8 cellular contexts compared by ENCODE assay signal in genomic region chr4:152408514-152409327, GRCh38.
DNase-seq lines count a peak whose midpoint lies in the region; ATAC-seq and TF ChIP-seq lines count a peak whose summit lies in the region.

No MANE protein-coding gene starts in this region.

- no peak overlapping the region for H3K4me3 Mint-ChIP-seq in activated CD8-positive, alpha-beta memory T cell treated with anti-CD3 and anti-CD28 coated beads, Interleukin-2, amount 10 ng/mL, durations not matched to agents 7 days and 5 days

- H3K4me1 Mint-ChIP-seq in activated CD8-positive, alpha-beta memory T cell treated with anti-CD3 and anti-CD28 coated beads, Interleukin-2, amount 10 ng/mL, durations not matched to agents 7 days and 5 days: peaks cover 4% of the 10 kb centered on the region

- H3K4me3 ChIP-seq in retinal pigment epithelial cell (ENCODE audit: low read length): no peak overlapping the region

- H3K27me3 Mint-ChIP-seq in activated CD8-positive, alpha-beta memory T cell treated with anti-CD3 and anti-CD28 coated beads, Interleukin-2, amount 10 ng/mL, durations not matched to agents 7 days and 5 days: no peaks in the 10 kb centered on the region

- H3K27me3 ChIP-seq in foreskin keratinocyte: no peaks in the 10 kb centered on the region

- no peak for DNase-seq in activated CD8-positive, alpha-beta memory T cell treated with anti-CD3 and anti-CD28 coated beads, Interleukin-2, amount 10 ng/mL, durations not matched to agents 7 days and 5 days
- no peak for DNase-seq in activated CD8-positive, alpha-beta memory T cell treated with anti-CD3 and anti-CD28 coated beads, Interleukin-2, amount 50 U/mL, for 4 hours
- peak; percentile 51 for DNase-seq in HT-29 (ENCODE audit: low spot score)
- peak; percentile 37 for DNase-seq in SKM-1 (lab: John Stamatoyannopoulos, UW; ENCODE audit: unreplicated experiment)
- DNase-seq in foreskin keratinocyte: peak in 1 of 2 donors; percentile 36
- DNase-seq in retinal pigment epithelial cell (ENCODE audit: low read depth): no peak
- no peak for DNase-seq in cerebellum (ENCODE audit: low spot score)
- DNase-seq in activated CD8-positive, alpha-beta memory T cell treated with anti-CD3 and anti-CD28 coated beads for 24 hours: no peak

- peak; percentile 77 for TF ChIP-seq CTCF in foreskin keratinocyte (conservative IDR thresholded peaks at IDR 0.05)
- peak; percentile 70 for TF ChIP-seq CTCF in retinal pigment epithelial cell (conservative IDR thresholded peaks at IDR 0.05; ENCODE audit: low read depth, low read length)

- peak; percentile 51 for ATAC-seq in activated CD8-positive, alpha-beta memory T cell treated with anti-CD3 and anti-CD28 coated beads, Interleukin-2, amount 10 ng/mL, durations not matched to agents 7 days and 5 days
- peak; percentile 46 for ATAC-seq in foreskin keratinocyte

- no peaks in the 10 kb centered on the region for H3K4me1 ChIP-seq in foreskin keratinocyte

- peaks cover 9% of the 10 kb centered on the region for H3K36me3 Mint-ChIP-seq in activated CD8-positive, alpha-beta memory T cell treated with anti-CD3 and anti-CD28 coated beads, Interleukin-2, amount 10 ng/mL, durations not matched to agents 7 days and 5 days

- CTCF ChIA-PET in activated CD8-positive, alpha-beta memory T cell treated with anti-CD3 and anti-CD28 coated beads, Interleukin-2, amount 10 ng/mL, durations not matched to agents 7 days and 5 days (lab: Charles Lee): interaction anchor here (0.8 to 2.1 kb wide), 13 partner anchors 9 to 675 kb away, joined by 3 to 11 read pairs (median 4); no protein-coding TSS in a partner anchor

- no peak overlapping the region for H3K27ac ChIP-seq in foreskin keratinocyte

- no peak overlapping the region for H3K27ac Mint-ChIP-seq in activated CD8-positive, alpha-beta memory T cell treated with anti-CD3 and anti-CD28 coated beads, Interleukin-2, amount 10 ng/mL, durations not matched to agents 7 days and 5 days

- H3K9me3 Mint-ChIP-seq in activated CD8-positive, alpha-beta memory T cell treated with anti-CD3 and anti-CD28 coated beads, Interleukin-2, amount 10 ng/mL, durations not matched to agents 7 days and 5 days (ENCODE audit: low read depth): no peaks in the 10 kb centered on the region

Comparison
In these comparisons a context has a peak if more than half of its experiments do, and no peak if none do; other contexts are left out.
1. DNase-seq: peak in HT-29 (single experiment) and SKM-1 (single experiment); none in activated CD8-positive, alpha-beta memory T cell treated with anti-CD3 and anti-CD28 coated beads, Interleukin-2, amount 10 ng/mL, durations not matched to agents 7 days and 5 days (single experiment), activated CD8-positive, alpha-beta memory T cell treated with anti-CD3 and anti-CD28 coated beads, Interleukin-2, amount 50 U/mL, for 4 hours (single experiment), retinal pigment epithelial cell (single experiment), cerebellum (single experiment) and activated CD8-positive, alpha-beta memory T cell treated with anti-CD3 and anti-CD28 coated beads for 24 hours (single experiment).